In the genomic region with DNA sequence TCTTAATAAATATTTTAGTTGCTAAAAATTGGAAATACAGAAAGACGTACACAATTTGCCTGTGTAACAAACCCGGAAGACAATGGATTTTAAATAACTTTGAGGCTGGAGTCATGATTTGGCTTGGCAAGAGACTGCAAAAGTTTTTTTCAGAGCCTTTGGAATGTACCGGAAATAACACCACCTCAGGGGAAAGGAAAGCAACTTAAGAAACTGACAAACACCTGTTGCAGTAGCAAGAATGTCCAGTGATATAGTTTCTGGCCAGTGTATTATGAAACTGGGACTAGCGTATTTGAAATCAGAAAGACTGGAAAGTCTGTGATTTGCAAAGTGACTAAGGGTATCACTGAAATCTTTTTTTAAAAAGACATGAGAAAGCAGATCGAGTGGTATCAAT, we compare ENCODE assay signal across 18 cellular contexts. TPM values are rescaled to one million over a fixed set of nuclear protein-coding genes. Genes with fewer than 3 reads are reported as not detected.
DNase-seq lines count a peak whose midpoint lies in the region; ATAC-seq and TF ChIP-seq lines count a peak whose summit lies in the region.
"Had no signal": no experiment of that assay in that cellular context is flagged by ENCODE, and none has a peak within 500 bp of the region (broad histone marks: within the 10 kb centered on the region; RNA-seq: fewer than 3 reads in every experiment).

No MANE protein-coding gene starts in this region.

- TF ChIP-seq POLR2A in sigmoid colon (IDR thresholded peaks at IDR 0.05), result no peak

- in situ Hi-C loops in mammary epithelial cell (cut with MboI; ENCODE audit: low sequenced_read_pairs in 2 of 2), result no loop called here

- H3K36me3 ChIP-seq in HEK293 (ENCODE audit: control insufficient read depth in 2 of 2, insufficient read depth in 1 of 2, low read length in 2 of 2), result no peaks in the 10 kb centered on the region
- H3K36me3 ChIP-seq in mammary epithelial cell (ENCODE audit: insufficient read depth, low read length), result no peaks in the 10 kb centered on the region
- H3K36me3 ChIP-seq in sigmoid colon, result no peaks in the 10 kb centered on the region

- H3K27ac ChIP-seq in HEK293 (ENCODE audit: extremely low read depth, low read depth, low read length) (no peak overlapping the region), mammary epithelial cell (ENCODE audit: insufficient read depth, low read depth, low read length) (no peak overlapping the region), sigmoid colon (peak overlapping the region in 3 of 4 donors; percentile 18 to 59 (median 39)), H9 (ENCODE audit: insufficient read length, low read depth, low read length) (no peak overlapping the region)

- CTCF ChIA-PET in HEK293 (lab: Yijun Ruan, JAX), result no interaction called here
- CTCF ChIA-PET in mammary epithelial cell (lab: Charles Lee; ENCODE audit: low non-redundant PET), result no interaction called here

- intact Hi-C loops in mammary epithelial cell (cut with micrococcal nuclease), result no loop called here
- intact Hi-C loops in sigmoid colon (cut with DNase I), result no loop called here

- H3K23ac ChIP-seq in H9 (ENCODE audit: insufficient read length, low read depth, low read length), result no peak overlapping the region

- H2AFZ ChIP-seq in mammary epithelial cell (ENCODE audit: low read depth, low read length) (no peak overlapping the region), H9 (ENCODE audit: low read length) (no peak overlapping the region)

- H3K4me3 Mint-ChIP-seq in H9, result no peak overlapping the region
- H3K4me3 Mint-ChIP-seq: activated CD4-positive, alpha-beta T cell treated with anti-CD3 and anti-CD28 coated beads for 36 hours; HFFc6; T-helper 2 cell treated with Interferon-gamma antibody and Interleukin-4, amounts not matched to agents 5 μg/mL and 100 μg/mL, for 36 hours had no signal

- dilution Hi-C loops in mammary epithelial cell (cut with HindIII; ENCODE audit: low sequenced_read_pairs), result no loop called here

- H2BK20ac ChIP-seq in H9 (ENCODE audit: low read depth, low read length, poor library complexity, severe bottlenecking), result no peak overlapping the region

- POLR2A ChIA-PET in HEK293 (lab: Yijun Ruan, JAX), result no interaction called here

- no peak overlapping the region for H2BK5ac ChIP-seq in H9 (ENCODE audit: insufficient read length, low read length)

- no peak overlapping the region for H2BK12ac ChIP-seq in H9 (ENCODE audit: insufficient read length, low read depth, low read length)

- H3K4ac ChIP-seq in H9 (ENCODE audit: low read depth, low read length), result no peak overlapping the region

- no TSS peak for BruUV-seq in mammary epithelial cell (replicated peaks; lab: Mats Ljungman, UMichigan)

- no peaks in the 10 kb centered on the region for H3K23me2 ChIP-seq in H9 (ENCODE audit: insufficient read length, low read depth, low read length, poor library complexity, severe bottlenecking)

- no peaks in the 10 kb centered on the region for H3K4me1 Mint-ChIP-seq in H9
- H3K4me1 Mint-ChIP-seq: activated CD4-positive, alpha-beta T cell treated with anti-CD3 and anti-CD28 coated beads for 36 hours had no signal

- no peak overlapping the region for H3K4me3 ChIP-seq in HEK293 (ENCODE audit: low read depth, low read length)
- no peak overlapping the region for H3K4me3 ChIP-seq in mammary epithelial cell (replicated peaks in 1 of 3; ENCODE audit: insufficient read depth in 1 of 3, low read depth in 2 of 3, low read length in 3 of 3)
- H3K4me3 ChIP-seq in sigmoid colon, result peak overlapping the region in 3 of 4 donors; percentile 9 to 30 (median 9)

- ATAC-seq in left lobe of liver (no peak), GM18907 (IDR thresholded peaks at IDR 0.05; ENCODE audit: unreplicated experiment) (no peak), SK-N-SH treated with all-trans-retinoic acid at 6 μM for 48 hours (no peak)
- ATAC-seq: activated CD4-positive, alpha-beta T cell treated with anti-CD3 and anti-CD28 coated beads for 36 hours; stimulated activated naive CD8-positive, alpha-beta T cell treated with anti-CD3 and anti-CD28 coated beads, Interleukin-15, Interleukin-2, amounts not matched to agents 100 U/mL and 50 U/mL, for 24 hours had no signal

- H3K56ac ChIP-seq in H9 (ENCODE audit: insufficient read length, low read depth, low read length), result no peak overlapping the region

- H3K9ac ChIP-seq in mammary epithelial cell (ENCODE audit: insufficient read depth, low read length) (no peak overlapping the region), H9 (ENCODE audit: extremely low read depth, insufficient read length, low read length) (no peak overlapping the region)

- no peak for TF ChIP-seq CTCF in HEK293 (tag by site-specific recombination; IDR thresholded peaks at IDR 0.05)
- TF ChIP-seq CTCF in mammary epithelial cell (conservative IDR thresholded peaks at IDR 0.05 in 1 of 2, IDR thresholded peaks at IDR 0.05 in 1 of 2; ENCODE audit: extremely low read depth in 1 of 2, insufficient read depth in 1 of 2, low read depth in 1 of 2, low read length in 2 of 2), result no peak
- TF ChIP-seq CTCF in sigmoid colon (IDR thresholded peaks at IDR 0.05), result no peak
- no peak for TF ChIP-seq CTCF in H9 (conservative IDR thresholded peaks at IDR 0.05)

- H4K20me1 ChIP-seq in mammary epithelial cell (ENCODE audit: insufficient read depth, low read length) (no peaks in the 10 kb centered on the region), H9 (ENCODE audit: control insufficient read depth, insufficient read depth, insufficient read length) (no peaks in the 10 kb centered on the region)

- WGBS in mammary epithelial cell (ENCODE audit: low coverage, missing lambda C conversion rate), result 39% methylated on average over 5 of the region's 5 CpGs
- WGBS in sigmoid colon, 2 donors, result 71 to 72% methylated on average over 5 of the region's 5 CpGs
- no CpG with 5 or more reads among the region's 5 CpGs for WGBS in H9 (ENCODE audit: extremely low coverage, insufficient read length, low lambda C conversion rate)

- H4K8ac ChIP-seq in H9 (replicated peaks; ENCODE audit: insufficient read length, low read depth, low read length), result no peak overlapping the region

- H3K9me3 Mint-ChIP-seq in H9, result peaks cover 0 to 3% of the 10 kb centered on the region in 2 experiments; a peak in 2 of 5 replicates
- H3K9me3 Mint-ChIP-seq: HFFc6; T-helper 2 cell treated with Interferon-gamma antibody and Interleukin-4, amounts not matched to agents 5 μg/mL and 100 μg/mL, for 36 hours had no signal

- H3T11ph ChIP-seq in H9 (ENCODE audit: low read length), result no peak overlapping the region

- peak; percentile 32 for DNase-seq in mammary epithelial cell
- DNase-seq in iris pigment epithelial cell (ENCODE audit: low read depth), result peak; percentile 48
- no peak for DNase-seq in sigmoid colon
- DNase-seq in left lobe of liver (ENCODE audit: low spot score), result no peak
- no peak for DNase-seq in H9
- DNase-seq: activated CD4-positive, alpha-beta T cell treated with anti-CD3 and anti-CD28 coated beads for 36 hours; Calu3; GDM1; HFFc6; IMR-90; NCI-H1092; NCI-H82; occipital lobe; stimulated activated naive CD8-positive, alpha-beta T cell treated with anti-CD3 and anti-CD28 coated beads, Interleukin-15, Interleukin-2, amounts not matched to agents 100 U/mL and 50 U/mL, for 24 hours had no signal

- H3K4me2 ChIP-seq in mammary epithelial cell (ENCODE audit: insufficient read depth, low read depth, low read length) (no peak overlapping the region), H9 (ENCODE audit: insufficient read depth, insufficient read length, low read length) (no peak overlapping the region)

- H3K9me3 ChIP-seq in HEK293 (ENCODE audit: control insufficient read depth, insufficient read depth, low read depth, low read length) (no peaks in the 10 kb centered on the region), mammary epithelial cell (replicated peaks; ENCODE audit: insufficient read depth, low read length) (no peaks in the 10 kb centered on the region), sigmoid colon (no peaks in the 10 kb centered on the region), H9 (ENCODE audit: control insufficient read depth, low read depth, low read length) (no peaks in the 10 kb centered on the region)

- H3K36me3 Mint-ChIP-seq in H9 (ENCODE audit: insufficient read depth in 1 of 3, low read depth in 3 of 3), result no peaks in the 10 kb centered on the region; a peak in 1 of 7 replicates

- H3K27ac Mint-ChIP-seq in H9, result no peak overlapping the region
- H3K27ac Mint-ChIP-seq: activated CD4-positive, alpha-beta T cell treated with anti-CD3 and anti-CD28 coated beads for 36 hours; HFFc6; T-helper 2 cell treated with Interferon-gamma antibody and Interleukin-4, amounts not matched to agents 5 μg/mL and 100 μg/mL, for 36 hours had no signal

- no peaks in the 10 kb centered on the region for H3K27me3 Mint-ChIP-seq in H9 (ENCODE audit: low read depth)
- H3K27me3 Mint-ChIP-seq: activated CD4-positive, alpha-beta T cell treated with anti-CD3 and anti-CD28 coated beads for 36 hours had no signal

- H3K79me2 ChIP-seq in mammary epithelial cell (ENCODE audit: insufficient read depth, low read length) (no peaks in the 10 kb centered on the region), H9 (ENCODE audit: insufficient read depth, low read length) (no peaks in the 10 kb centered on the region)

- no peak overlapping the region for H4K91ac ChIP-seq in H9 (ENCODE audit: insufficient read length, low read depth, low read length)

- H4K5ac ChIP-seq in H9 (ENCODE audit: insufficient read length, low read depth, low read length), result no peak overlapping the region

- H3K14ac ChIP-seq in H9 (ENCODE audit: insufficient read depth, low read length), result no peak overlapping the region

- H2BK15ac ChIP-seq in H9 (ENCODE audit: low read depth, low read length), result no peak overlapping the region

- no peak overlapping the region for H2AK5ac ChIP-seq in H9 (ENCODE audit: insufficient read length, low read length)

- H3K27me3 ChIP-seq in mammary epithelial cell (ENCODE audit: insufficient read depth, low read length) (no peaks in the 10 kb centered on the region), sigmoid colon (no peaks in the 10 kb centered on the region), H9 (ENCODE audit: insufficient read depth, low read length) (no peaks in the 10 kb centered on the region)

- no peak for TF ChIP-seq EP300 in sigmoid colon (IDR thresholded peaks at IDR 0.05)

- no peaks in the 10 kb centered on the region for H3K79me1 ChIP-seq in H9 (ENCODE audit: insufficient read depth, low read depth, low read length, poor library complexity, severe bottlenecking)

- no peak overlapping the region for H3K18ac ChIP-seq in H9 (ENCODE audit: insufficient read length, low read depth, low read length)

- H3K4me1 ChIP-seq in HEK293 (ENCODE audit: control insufficient read depth, insufficient read depth, low read length), result no peaks in the 10 kb centered on the region
- peaks cover 6% of the 10 kb centered on the region for H3K4me1 ChIP-seq in mammary epithelial cell (ENCODE audit: insufficient read depth, low read length)
- H3K4me1 ChIP-seq in sigmoid colon, result peaks cover 0 to 15% (median 10%) of the 10 kb centered on the region in 4 donors
- H3K4me1 ChIP-seq in H9 (ENCODE audit: insufficient read depth, low read length), result no peaks in the 10 kb centered on the region

- H2BK120ac ChIP-seq in H9 (ENCODE audit: low read depth, low read length, poor library complexity, severe bottlenecking), result no peak overlapping the region

RNA-seq across cellular contexts. Expression of gene MUSK, which starts 0.8 kb away (rescaled TPM):
- not detected for total RNA-seq in mammary epithelial cell
- polyA plus RNA-seq in mammary epithelial cell, result not detected
- not detected for polyA minus RNA-seq in mammary epithelial cell
- 1 to 10 TPM; 1.6 to 9.7 (median 7.2) TPM for total RNA-seq in sigmoid colon
- 1 to 10 TPM in 2 of 3 donors, under 1 TPM in 1; 0.46 to 2.3 (median 1.2) TPM for polyA plus RNA-seq in sigmoid colon
- total RNA-seq in left lobe of liver, result not detected
- total RNA-seq in H9 (2021), result not detected in 2 replicates
- total RNA-seq: activated CD4-positive, alpha-beta T cell treated with anti-CD3 and anti-CD28 coated beads for 36 hours; Calu3 had no signal

Comparison
In these comparisons a context has a peak if more than half of its experiments do, and no peak if none do; other contexts are left out.
1. H3K27ac ChIP-seq: peak in sigmoid colon (3 of 4); none in HEK293 (single experiment), mammary epithelial cell (single experiment) and H9 (single experiment).
2. H3K4me3 ChIP-seq: peak in sigmoid colon (3 of 4); none in HEK293 (single experiment) and mammary epithelial cell (0 of 3).
3. DNase-seq: peak in mammary epithelial cell (single experiment) and iris pigment epithelial cell (single experiment); none in sigmoid colon (single experiment), left lobe of liver (single experiment) and H9 (single experiment).